ENCODE assay signal across 21 cellular contexts in genomic region chr11:110918351-110918750, GRCh38.
"Had no signal": no experiment of that assay in that cellular context is flagged by ENCODE, and none has a peak within 500 bp of the region (broad histone marks: within the 10 kb centered on the region; RNA-seq: fewer than 3 reads in every experiment).

No MANE protein-coding gene starts in this region.

- H3K27ac Mint-ChIP-seq: endodermal cell, type B pancreatic cell had no signal

- DNase-seq: dorsolateral prefrontal cortex; effector CD8-positive, alpha-beta T cell; endodermal cell; foreskin fibroblast; gastrocnemius medialis; head of caudate nucleus; kidney; mesenchymal stem cell; naive thymus-derived CD8-positive, alpha-beta T cell; pancreas; right lobe of liver; small intestine; stimulated activated CD4-positive, alpha-beta T cell treated with anti-CD3 and anti-CD28 coated beads, Interleukin-15, amount 100 ng/mL, for 24 hours; stimulated activated CD4-positive, alpha-beta T cell treated with anti-CD3 and anti-CD28 coated beads, Interleukin-2, amount 100 ng/mL, for 48 hours; stimulated activated naive CD4-positive, alpha-beta T cell; substantia nigra; testis; tibial artery had no signal

- H3K27me3 Mint-ChIP-seq: naive thymus-derived CD8-positive, alpha-beta T cell had no signal

- ATAC-seq: esophagus mucosa; gastrocnemius medialis; left lobe of liver; naive thymus-derived CD8-positive, alpha-beta T cell; right lobe of liver had no signal

- H3K4me3 Mint-ChIP-seq: endodermal cell; naive thymus-derived CD8-positive, alpha-beta T cell; type B pancreatic cell had no signal

- H3K36me3 Mint-ChIP-seq: type B pancreatic cell had no signal
